17 cellular contexts compared by ENCODE assay signal in the genomic region with DNA sequence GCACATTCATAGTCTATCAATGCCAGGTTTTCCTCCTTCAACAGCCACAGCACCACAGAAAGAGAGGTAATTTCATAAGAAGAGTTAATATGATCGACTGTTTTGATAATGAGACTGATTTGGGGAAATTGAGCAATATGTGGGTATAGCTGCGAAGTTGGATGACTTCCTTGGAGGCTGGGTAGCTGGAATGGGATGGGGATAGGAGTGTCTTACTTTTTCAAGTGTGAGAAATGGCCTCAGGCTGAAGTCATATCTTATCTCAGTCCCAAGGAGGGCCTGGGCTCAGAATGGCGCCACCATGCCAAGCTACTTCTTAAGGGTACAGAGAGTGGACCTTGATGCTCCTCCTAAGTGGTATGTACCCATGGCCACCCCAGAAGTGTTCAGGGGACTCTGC.
DNase-seq lines count a peak whose midpoint lies in the region; ATAC-seq and TF ChIP-seq lines count a peak whose summit lies in the region.
"Had no signal": no experiment of that assay in that cellular context is flagged by ENCODE, and none has a peak within 500 bp of the region (broad histone marks: within the 10 kb centered on the region; RNA-seq: fewer than 3 reads in every experiment).

No MANE protein-coding gene starts in this region.

- ATAC-seq in HG02642 (IDR thresholded peaks at IDR 0.05; ENCODE audit: poor library complexity, unreplicated experiment), result no peak
- ATAC-seq: A549; CD8-positive, alpha-beta T cell had no signal

- H2AFZ ChIP-seq in neural cell (ENCODE audit: low read depth, low read length), result no peak overlapping the region

- H3K9ac ChIP-seq in neural cell (ENCODE audit: low read length), result no peak overlapping the region
- H3K9ac ChIP-seq: BLaER1 treated with 17β-estradiol and CSF1 and Interleukin-3, amounts not matched to agents 10 nM and 100 nM had no signal

- no peak overlapping the region for H3K4me3 Mint-ChIP-seq in activated CD4-positive, alpha-beta T cell treated with anti-CD3 and anti-CD28 coated beads, Interleukin-2, amount 10 ng/mL, durations not matched to agents 24 days and 14 days
- H3K4me3 Mint-ChIP-seq: B cell; CD4-positive, alpha-beta T cell; CD8-positive, alpha-beta T cell had no signal

- intact Hi-C loops in activated CD4-positive, alpha-beta T cell treated with anti-CD3 and anti-CD28 coated beads, Interleukin-2, amount 10 ng/mL, durations not matched to agents 24 days and 14 days (cut with micrococcal nuclease), result no loop called here

- TF ChIP-seq RAD21 in neural cell (conservative IDR thresholded peaks at IDR 0.05), result no peak

- peak overlapping the region; percentile 82 for H3K27ac ChIP-seq in neural cell (ENCODE audit: low read length)
- H3K27ac ChIP-seq: 22Rv1; A549; BLaER1 treated with 17β-estradiol and CSF1 and Interleukin-3, amounts not matched to agents 10 nM and 100 nM; C4-2B had no signal

- H3K9me3 Mint-ChIP-seq in activated CD4-positive, alpha-beta T cell treated with anti-CD3 and anti-CD28 coated beads, Interleukin-2, amount 10 ng/mL, durations not matched to agents 24 days and 14 days, result no peaks in the 10 kb centered on the region
- H3K9me3 Mint-ChIP-seq: CD4-positive, alpha-beta T cell; CD8-positive, alpha-beta T cell had no signal

- no peak overlapping the region for H3K27ac Mint-ChIP-seq in activated CD4-positive, alpha-beta T cell treated with anti-CD3 and anti-CD28 coated beads, Interleukin-2, amount 10 ng/mL, durations not matched to agents 24 days and 14 days
- H3K27ac Mint-ChIP-seq: B cell; CD4-positive, alpha-beta T cell; CD8-positive, alpha-beta T cell had no signal

- H3F3A ChIP-seq in neural cell (ENCODE audit: insufficient read depth, low read length, poor library complexity, severe bottlenecking), result peaks cover 8% of the 10 kb centered on the region

- no peak overlapping the region for H3K4me2 ChIP-seq in neural cell (ENCODE audit: low read length)
- H3K4me2 ChIP-seq: A549; BLaER1 treated with 17β-estradiol and CSF1 and Interleukin-3, amounts not matched to agents 10 nM and 100 nM had no signal

- no peaks in the 10 kb centered on the region for H3K27me3 ChIP-seq in neural cell (ENCODE audit: insufficient read depth, low read depth, low read length)
- H3K27me3 ChIP-seq: BLaER1 treated with 17β-estradiol and CSF1 and Interleukin-3, amounts not matched to agents 10 nM and 100 nM had no signal

- no peaks in the 10 kb centered on the region for H3K79me2 ChIP-seq in neural cell (replicated peaks; ENCODE audit: insufficient read depth, low read length)

- H3K9me2 ChIP-seq in neural cell (ENCODE audit: insufficient read depth, low read length), result no peaks in the 10 kb centered on the region

- H3K36me3 ChIP-seq in neural cell (ENCODE audit: insufficient read depth, low read length), result no peaks in the 10 kb centered on the region
- H3K36me3 ChIP-seq: BLaER1 treated with 17β-estradiol and CSF1 and Interleukin-3, amounts not matched to agents 10 nM and 100 nM had no signal

- TF ChIP-seq EP300 in neural cell (conservative IDR thresholded peaks at IDR 0.05; ENCODE audit: poor library complexity, severe bottlenecking), result no peak

- H3K36me3 Mint-ChIP-seq in activated CD4-positive, alpha-beta T cell treated with anti-CD3 and anti-CD28 coated beads, Interleukin-2, amount 10 ng/mL, durations not matched to agents 24 days and 14 days (ENCODE audit: low read depth), result no peaks in the 10 kb centered on the region
- H3K36me3 Mint-ChIP-seq: CD8-positive, alpha-beta T cell had no signal

- no peak overlapping the region for H3K4me3 ChIP-seq in neural cell (ENCODE audit: low read length)
- H3K4me3 ChIP-seq: A549; BLaER1 treated with 17β-estradiol and CSF1 and Interleukin-3, amounts not matched to agents 10 nM and 100 nM had no signal

- no peaks in the 10 kb centered on the region for H3K4me1 Mint-ChIP-seq in activated CD4-positive, alpha-beta T cell treated with anti-CD3 and anti-CD28 coated beads, Interleukin-2, amount 10 ng/mL, durations not matched to agents 24 days and 14 days
- H3K4me1 Mint-ChIP-seq: B cell had no signal

- H3K27me3 Mint-ChIP-seq in activated CD4-positive, alpha-beta T cell treated with anti-CD3 and anti-CD28 coated beads, Interleukin-2, amount 10 ng/mL, durations not matched to agents 24 days and 14 days, result no peaks in the 10 kb centered on the region

- no peaks in the 10 kb centered on the region for H4K20me1 ChIP-seq in neural cell (ENCODE audit: insufficient read depth)
- H4K20me1 ChIP-seq: BLaER1 treated with 17β-estradiol and CSF1 and Interleukin-3, amounts not matched to agents 10 nM and 100 nM had no signal

- no peaks in the 10 kb centered on the region for H3K9me3 ChIP-seq in neural cell (ENCODE audit: low read length)
- H3K9me3 ChIP-seq: A549; BLaER1 treated with 17β-estradiol and CSF1 and Interleukin-3, amounts not matched to agents 10 nM and 100 nM; Caco-2 had no signal

- peak; percentile 34 for DNase-seq in activated CD4-positive, alpha-beta T cell treated with anti-CD3 and anti-CD28 coated beads, Interleukin-2, amount 10 ng/mL, durations not matched to agents 24 days and 14 days
- DNase-seq in activated CD4-positive, alpha-beta T cell treated with anti-CD3 and anti-CD28 coated beads, Interleukin-2, amount 50 U/mL, for 4 hours, result no peak
- no peak for DNase-seq in SIG-M5 (lab: John Stamatoyannopoulos, UW)
- DNase-seq: AML-193; Caco-2; Calu3; CD4-positive, alpha-beta T cell; CD8-positive, alpha-beta T cell; DMS79 treated with DMSO at 0.1 percent for 48 hours; GF-D8 had no signal

- no peak for TF ChIP-seq CTCF in neural cell (IDR thresholded peaks at IDR 0.05; ENCODE audit: poor library complexity, severe bottlenecking)

TF ChIP-seq in neural cell, 6 proteins besides CTCF, POLR2A, EP300 and RAD21:
- no peak for TF ChIP-seq POLR2AphosphoS5 (IDR thresholded peaks at IDR 0.05)
- no peak for TF ChIP-seq EZH2 (IDR thresholded peaks at IDR 0.05; ENCODE audit: borderline replicate concordance, insufficient read depth, low read length, poor library complexity, severe bottlenecking)
- no peak for TF ChIP-seq TAF1 (IDR thresholded peaks at IDR 0.05; ENCODE audit: low read depth)
- no peak for TF ChIP-seq MXI1 (conservative IDR thresholded peaks at IDR 0.05; ENCODE audit: poor library complexity, severe bottlenecking)
- TF ChIP-seq, protein P1, sequence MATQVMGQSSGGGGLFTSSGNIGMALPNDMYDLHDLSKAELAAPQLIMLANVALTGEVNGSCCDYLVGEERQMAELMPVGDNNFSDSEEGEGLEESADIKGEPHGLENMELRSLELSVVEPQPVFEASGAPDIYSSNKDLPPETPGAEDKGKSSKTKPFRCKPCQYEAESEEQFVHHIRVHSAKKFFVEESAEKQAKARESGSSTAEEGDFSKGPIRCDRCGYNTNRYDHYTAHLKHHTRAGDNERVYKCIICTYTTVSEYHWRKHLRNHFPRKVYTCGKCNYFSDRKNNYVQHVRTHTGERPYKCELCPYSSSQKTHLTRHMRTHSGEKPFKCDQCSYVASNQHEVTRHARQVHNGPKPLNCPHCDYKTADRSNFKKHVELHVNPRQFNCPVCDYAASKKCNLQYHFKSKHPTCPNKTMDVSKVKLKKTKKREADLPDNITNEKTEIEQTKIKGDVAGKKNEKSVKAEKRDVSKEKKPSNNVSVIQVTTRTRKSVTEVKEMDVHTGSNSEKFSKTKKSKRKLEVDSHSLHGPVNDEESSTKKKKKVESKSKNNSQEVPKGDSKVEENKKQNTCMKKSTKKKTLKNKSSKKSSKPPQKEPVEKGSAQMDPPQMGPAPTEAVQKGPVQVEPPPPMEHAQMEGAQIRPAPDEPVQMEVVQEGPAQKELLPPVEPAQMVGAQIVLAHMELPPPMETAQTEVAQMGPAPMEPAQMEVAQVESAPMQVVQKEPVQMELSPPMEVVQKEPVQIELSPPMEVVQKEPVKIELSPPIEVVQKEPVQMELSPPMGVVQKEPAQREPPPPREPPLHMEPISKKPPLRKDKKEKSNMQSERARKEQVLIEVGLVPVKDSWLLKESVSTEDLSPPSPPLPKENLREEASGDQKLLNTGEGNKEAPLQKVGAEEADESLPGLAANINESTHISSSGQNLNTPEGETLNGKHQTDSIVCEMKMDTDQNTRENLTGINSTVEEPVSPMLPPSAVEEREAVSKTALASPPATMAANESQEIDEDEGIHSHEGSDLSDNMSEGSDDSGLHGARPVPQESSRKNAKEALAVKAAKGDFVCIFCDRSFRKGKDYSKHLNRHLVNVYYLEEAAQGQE (IDR thresholded peaks at IDR 0.05; ENCODE audit: borderline replicate concordance), result no peak
- no peak for TF ChIP-seq SMC3 (conservative IDR thresholded peaks at IDR 0.05; ENCODE audit: poor library complexity)
